Comparison of ENCODE assay signal across 17 cellular contexts in the genomic region with DNA sequence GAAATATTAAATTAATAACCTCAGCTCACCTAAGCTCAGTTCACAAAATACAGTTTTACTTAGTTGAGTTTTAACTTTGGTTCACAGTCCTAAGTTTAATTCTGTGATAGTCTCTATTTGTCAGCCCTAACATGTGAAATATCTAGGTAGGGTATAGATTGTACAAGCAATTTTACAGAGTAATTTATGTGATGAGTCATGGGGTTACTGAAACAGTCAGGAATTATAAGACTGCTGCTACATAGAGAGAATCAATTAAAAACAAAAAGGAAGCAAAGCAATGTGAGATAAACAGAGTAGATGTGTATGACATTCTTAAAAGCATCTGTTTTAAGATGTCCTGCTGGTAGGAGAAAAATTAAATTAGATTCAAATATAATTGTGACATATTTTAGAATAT.
A peak's percentile ranks its signal among the peaks of the same experiment; 100 is the strongest.
DNase-seq lines count a peak whose midpoint lies in the region; ATAC-seq and TF ChIP-seq lines count a peak whose summit lies in the region.
"Had no signal": no experiment of that assay in that cellular context is flagged by ENCODE, and none has a peak within 500 bp of the region (broad histone marks: within the 10 kb centered on the region; RNA-seq: fewer than 3 reads in every experiment).

No MANE protein-coding gene starts in this region.

- peak; percentile 35 for DNase-seq in DMS53 (lab: John Stamatoyannopoulos, UW)
- peak; percentile 20 for DNase-seq in HT1080 (ENCODE audit: low read depth)
- DNase-seq in astrocyte of the spinal cord (ENCODE audit: low read depth, low spot score) = peak; percentile 10
- DNase-seq in kidney tubule cell (ENCODE audit: low spot score) = peak; percentile 5
- DNase-seq in activated T-cell treated with anti-CD3 and anti-CD28 coated beads, Interleukin-2, amount 50 U/mL, for 4 hours = no peak
- DNase-seq in NCI-H2081 treated with DMSO at 0.1 percent for 48 hours (lab: John Stamatoyannopoulos, UW) = no peak
- DNase-seq: AML-193, DMS 273 treated with DMSO at 0.1 percent for 48 hours, HFFc6, NCI-H1436, NCI-H1930, NCI-H446, NCI-H748 treated with DMSO at 0.1 percent for 48 hours, OCI-M1 had no signal

- no peaks in the 10 kb centered on the region for H3K36me3 Mint-ChIP-seq in activated T-cell treated with anti-CD3 and anti-CD28 coated beads, Interleukin-2, amount 50 U/mL, for 4 hours (ENCODE audit: insufficient read depth)

- in situ Hi-C loops in astrocyte of the spinal cord (cut with HindIII; ENCODE audit: low sequenced_read_pairs) = no loop called here

- ATAC-seq in GM21381 (IDR thresholded peaks at IDR 0.05; ENCODE audit: unreplicated experiment) (no peak), HG03159 (IDR thresholded peaks at IDR 0.05; ENCODE audit: unreplicated experiment) (no peak)
- ATAC-seq in activated T-cell treated with anti-CD3 and anti-CD28 coated beads, Interleukin-2, amount 50 U/mL, for 4 hours = no peak

- no peak overlapping the region for H3K4me3 Mint-ChIP-seq in activated T-cell treated with anti-CD3 and anti-CD28 coated beads, Interleukin-2, amount 50 U/mL, for 4 hours
- H3K4me3 Mint-ChIP-seq: HFFc6; T-helper 1 cell treated with Interleukin-12 subunit alpha and Interleukin-12 subunit beta and Interleukin-4 antibody, amounts not matched to agents 30 μg/mL and 1 μg/mL, for 36 hours had no signal

- H3K4me1 Mint-ChIP-seq in activated T-cell treated with anti-CD3 and anti-CD28 coated beads, Interleukin-2, amount 50 U/mL, for 4 hours (ENCODE audit: low read depth) = no peaks in the 10 kb centered on the region

- TF ChIP-seq CTCF in astrocyte of the spinal cord (IDR thresholded peaks at IDR 0.05; ENCODE audit: low read depth, low read length) = no peak

- no peaks in the 10 kb centered on the region for H3K9me3 Mint-ChIP-seq in activated T-cell treated with anti-CD3 and anti-CD28 coated beads, Interleukin-2, amount 50 U/mL, for 4 hours
- H3K9me3 Mint-ChIP-seq: T-helper 1 cell treated with Interleukin-12 subunit alpha and Interleukin-12 subunit beta and Interleukin-4 antibody, amounts not matched to agents 30 μg/mL and 1 μg/mL, for 36 hours had no signal

- no peak overlapping the region for H3K4me3 ChIP-seq in astrocyte of the spinal cord (ENCODE audit: low read depth, low read length)

- no peaks in the 10 kb centered on the region for H3K27me3 Mint-ChIP-seq in activated T-cell treated with anti-CD3 and anti-CD28 coated beads, Interleukin-2, amount 50 U/mL, for 4 hours (ENCODE audit: low read depth)

Comparison
In these comparisons a context has a peak if more than half of its experiments do, and no peak if none do; other contexts are left out.
1. DNase-seq: peak in DMS53 (single experiment), HT1080 (single experiment), astrocyte of the spinal cord (single experiment) and kidney tubule cell (single experiment); none in activated T-cell treated with anti-CD3 and anti-CD28 coated beads, Interleukin-2, amount 50 U/mL, for 4 hours (single experiment) and NCI-H2081 treated with DMSO at 0.1 percent for 48 hours (single experiment).